In genomic region chr19:32877977-32878745, GRCh38 we compare ENCODE assay signal across 30 cellular contexts. TPM values are rescaled to one million over a fixed set of nuclear protein-coding genes. Genes with fewer than 3 reads are reported as not detected.
DNase-seq lines count a peak whose midpoint lies in the region; ATAC-seq, FAIRE-seq and TF ChIP-seq lines count a peak whose summit lies in the region.
"Had no signal": no experiment of that assay in that cellular context is flagged by ENCODE, and none has a peak within 500 bp of the region (broad histone marks: within the 10 kb centered on the region; RNA-seq: fewer than 3 reads in every experiment).

No MANE protein-coding gene starts in this region.

- no peak for TF ChIP-seq EP300 in HepG2 (IDR thresholded peaks at IDR 0.05; ENCODE audit: low read depth in 2 of 2, low read length in 2 of 2)
- no peak for TF ChIP-seq EP300 in HepG2 (CRISPR knock-in tag; IDR thresholded peaks at IDR 0.05; ENCODE audit: borderline replicate concordance)

- H3K27ac Mint-ChIP-seq in central memory CD8-positive, alpha-beta T cell (ENCODE audit: low read depth), result peak overlapping the region; percentile 35
- H3K27ac Mint-ChIP-seq in osteocyte (ENCODE audit: unreplicated experiment), result no peak overlapping the region
- H3K27ac Mint-ChIP-seq: CD8-positive, alpha-beta memory T cell; GM23338 had no signal

- no peaks in the 10 kb centered on the region for H3K9me3 ChIP-seq in HepG2 (ENCODE audit: low read length)
- H3K9me3 ChIP-seq in right lobe of liver, result no peaks in the 10 kb centered on the region
- H3K9me3 ChIP-seq: HAP-1, SK-N-SH had no signal

- no peak overlapping the region for H3K9ac ChIP-seq in HepG2 (ENCODE audit: insufficient read depth, low read depth, low read length)
- H3K9ac ChIP-seq: SK-N-SH had no signal

- H2AFZ ChIP-seq in HepG2 (ENCODE audit: low read length), result no peak overlapping the region
- H2AFZ ChIP-seq: GM23338 had no signal

- in situ Hi-C loops in HepG2 (cut with HindIII; ENCODE audit: extremely low pct_ligation_motif_present, low pct_unique_long_range_greater_than_20kb), result no loop called here

- FAIRE-seq in HepG2 (lab: Jason Lieb, UNC), result no peak
- FAIRE-seq in urothelium cell line (lab: Jason Lieb, UNC), result no peak
- FAIRE-seq: A204.1, GM19239, K562, RCC 7860 had no signal

- no peaks in the 10 kb centered on the region for H3K4me1 Mint-ChIP-seq in central memory CD8-positive, alpha-beta T cell
- H3K4me1 Mint-ChIP-seq in osteocyte (ENCODE audit: unreplicated experiment), result no peaks in the 10 kb centered on the region
- H3K4me1 Mint-ChIP-seq: CD8-positive, alpha-beta memory T cell had no signal

- H3K4me3 ChIP-seq in HepG2 (replicated peaks in 1 of 3; ENCODE audit: insufficient read depth in 1 of 3, low read depth in 2 of 3, low read length in 3 of 3) (no peak overlapping the region), right lobe of liver (no peak overlapping the region)
- H3K4me3 ChIP-seq: GM23338, HAP-1, K562 had no signal

- no peaks in the 10 kb centered on the region for H3K27me3 ChIP-seq in HepG2 (ENCODE audit: control insufficient read depth in 1 of 2, insufficient read depth in 2 of 2, low read length in 2 of 2)
- no peaks in the 10 kb centered on the region for H3K27me3 ChIP-seq in right lobe of liver

- WGBS in HepG2 (ENCODE audit: low lambda C conversion rate), result 92% methylated on average over 11 of the region's 14 CpGs
- WGBS in right lobe of liver (ENCODE audit: insufficient coverage, low coverage, low lambda C conversion rate, missing lambda C conversion rate), result 91% methylated on average over 10 of the region's 14 CpGs

- no peak for TF ChIP-seq RAD21 in HepG2 (CRISPR knock-in tag; IDR thresholded peaks at IDR 0.05)

- no peaks in the 10 kb centered on the region for H3K9me3 Mint-ChIP-seq in central memory CD8-positive, alpha-beta T cell
- H3K9me3 Mint-ChIP-seq in osteocyte (ENCODE audit: unreplicated experiment), result no peaks in the 10 kb centered on the region
- H3K9me3 Mint-ChIP-seq: CD8-positive, alpha-beta memory T cell; GM23338 had no signal

- no peaks in the 10 kb centered on the region for H3K36me3 ChIP-seq in HepG2 (replicated peaks in 1 of 2; ENCODE audit: control insufficient read depth in 1 of 2, insufficient read depth in 2 of 2, low read length in 2 of 2)
- no peaks in the 10 kb centered on the region for H3K36me3 ChIP-seq in right lobe of liver
- H3K36me3 ChIP-seq: HAP-1 had no signal

- TF ChIP-seq POLR2A in HepG2 (IDR thresholded peaks at IDR 0.05; ENCODE audit: insufficient read depth in 1 of 2, low read depth in 2 of 2, low read length in 2 of 2) (no peak), right lobe of liver (IDR thresholded peaks at IDR 0.05) (no peak)

- no peaks in the 10 kb centered on the region for H3K27me3 Mint-ChIP-seq in central memory CD8-positive, alpha-beta T cell
- no peaks in the 10 kb centered on the region for H3K27me3 Mint-ChIP-seq in osteocyte (ENCODE audit: unreplicated experiment)

- DNase-seq in HepG2 (ENCODE audit: low spot score) (no peak), right lobe of liver (no peak), osteocyte (ENCODE audit: extremely low spot score, unreplicated experiment) (peak; percentile 72), ureter (ENCODE audit: low spot score) (peak; percentile 19), NCI-H146 (lab: John Stamatoyannopoulos, UW) (no peak), urothelium cell line (ENCODE audit: low spot score) (no peak), H4 (ENCODE audit: low spot score) (no peak)
- DNase-seq in central memory CD8-positive, alpha-beta T cell (ENCODE audit: low spot score in 2 of 2), result no peak
- DNase-seq: Calu3; CD8-positive, alpha-beta memory T cell; DMS153; DND-41; Kasumi-1; NCI-H1105; NCI-H1436 treated with DMSO at 0.1 percent for 48 hours; NCI-H1930; NCI-H446; NCI-H524 treated with DMSO at 0.1 percent for 48 hours; NCI-H774; SK-N-SH; SW 1271 had no signal

- TF ChIP-seq CTCF in HepG2 (CRISPR knock-in tag; IDR thresholded peaks at IDR 0.05), result no peak
- TF ChIP-seq CTCF in right lobe of liver (IDR thresholded peaks at IDR 0.05), result no peak
- no peak for TF ChIP-seq CTCF in osteocyte (IDR thresholded peaks at IDR 0.05)

- no peak overlapping the region for H3K27ac ChIP-seq in HepG2 (ENCODE audit: extremely low read length, insufficient read depth, low read length)
- H3K27ac ChIP-seq in right lobe of liver, result no peak overlapping the region
- H3K27ac ChIP-seq: C4-2B, HL-60 had no signal

- POLR2A ChIA-PET in HepG2 (lab: Yijun Ruan, JAX), result no interaction called here

- intact Hi-C loops in HepG2 (cut with micrococcal nuclease; ENCODE audit: unreplicated experiment) (no loop called here), right lobe of liver (cut with DNase I) (no loop called here)

- H4K20me1 ChIP-seq in HepG2 (ENCODE audit: insufficient read depth, low read length), result no peaks in the 10 kb centered on the region

- H3K4me1 ChIP-seq in HepG2 (ENCODE audit: insufficient read depth, low read length), result no peaks in the 10 kb centered on the region
- peaks cover 0 to 3% (median 0%) of the 10 kb centered on the region in 4 donors for H3K4me1 ChIP-seq in right lobe of liver
- H3K4me1 ChIP-seq: HAP-1 had no signal

- BruUV-seq in HepG2 (replicated peaks; lab: Mats Ljungman, UMichigan), result no TSS peak

- H3K4me2 ChIP-seq in HepG2 (ENCODE audit: low read depth, low read length), result no peak overlapping the region
- H3K4me2 ChIP-seq: GM23338, SK-N-SH had no signal

- H3K79me2 ChIP-seq in HepG2 (ENCODE audit: insufficient read depth, low read length), result no peaks in the 10 kb centered on the region

- H3K4me3 Mint-ChIP-seq in central memory CD8-positive, alpha-beta T cell, result no peak overlapping the region
- H3K4me3 Mint-ChIP-seq in osteocyte (ENCODE audit: unreplicated experiment), result no peak overlapping the region
- H3K4me3 Mint-ChIP-seq: CD8-positive, alpha-beta memory T cell; GM23338 had no signal

- CTCF ChIA-PET in HepG2 (lab: Yijun Ruan, JAX; ENCODE audit: low intra/inter-chr PET ratio, low total read pairs), result no interaction called here

- ATAC-seq in HepG2 (no peak), right lobe of liver (no peak)
- ATAC-seq in central memory CD8-positive, alpha-beta T cell (replicated peaks; ENCODE audit: extremely low read depth, poor library complexity, severe bottlenecking), result no peak
- ATAC-seq: GM23338, K562 had no signal

- peaks cover 2% of the 10 kb centered on the region for H3K36me3 Mint-ChIP-seq in central memory CD8-positive, alpha-beta T cell (ENCODE audit: insufficient read depth)
- H3K36me3 Mint-ChIP-seq in osteocyte (ENCODE audit: unreplicated experiment), result peaks cover 11% of the 10 kb centered on the region

TF ChIP-seq in HepG2, 621 proteins besides CTCF, POLR2A, EP300 and RAD21 (continues in another document):
- no peak for TF ChIP-seq NFE2 (CRISPR knock-in tag; IDR thresholded peaks at IDR 0.05)
- no peak for TF ChIP-seq ZIK1 (CRISPR knock-in tag; IDR thresholded peaks at IDR 0.05; ENCODE audit: borderline replicate concordance, low read depth)
- no peak for TF ChIP-seq ZNF354B (CRISPR knock-in tag; IDR thresholded peaks at IDR 0.05)
- no peak for TF ChIP-seq RFX1 (IDR thresholded peaks at IDR 0.05)
- no peak for TF ChIP-seq ZNF280D (CRISPR knock-in tag; IDR thresholded peaks at IDR 0.05)
- TF ChIP-seq ZNF616 (CRISPR knock-in tag; IDR thresholded peaks at IDR 0.05; ENCODE audit: low read depth), result no peak

RNA-seq across cellular contexts. Expression of gene SLC7A9, which starts 8.6 kb away (rescaled TPM):
- total RNA-seq in HepG2 (2016; rRNA removed; fragmentation: Illumina TruSeq; extraction: Trizol) (3.2 and 4.7 TPM in 2 replicates), right lobe of liver (10 to 100 TPM; 10.4 to 15.5 (median 13.5) TPM), osteocyte (0.37 and 0.78 TPM in 2 replicates), ureter (0.70 TPM)
- total RNA-seq in HepG2 (2016; cell fraction: cytosol; rRNA removed; fragmentation: Illumina TruSeq; extraction: Trizol; ENCODE audit: low read depth), result 3.1 and 3.7 TPM in 2 replicates
- total RNA-seq in HepG2 (2016; cell fraction: insoluble cytoplasmic fraction; rRNA removed; fragmentation: Illumina TruSeq; extraction: Trizol), result 3.2 and 5.3 TPM in 2 replicates
- 3.7 and 4.3 TPM in 2 replicates for total RNA-seq in HepG2 (2016; cell fraction: membrane; rRNA removed; fragmentation: Illumina TruSeq; extraction: Trizol)
- total RNA-seq in HepG2 (2016; cell fraction: nucleus; rRNA removed; fragmentation: Illumina TruSeq; extraction: Trizol), result 5.8 and 6.1 TPM in 2 replicates
- polyA plus RNA-seq in HepG2 (2011; rRNA removed), result 8.3 and 8.8 TPM in 2 replicates
- 6.3 and 6.8 TPM in 2 replicates for polyA plus RNA-seq in HepG2 (2011; cell fraction: cytosol; rRNA removed)
- polyA plus RNA-seq in HepG2 (2011; cell fraction: nucleus; rRNA removed), result 13.7 and 17.8 TPM in 2 replicates
- 2.7 and 5.6 TPM in 2 replicates for polyA plus RNA-seq in HepG2 (2012)
- 2.4 and 3.1 TPM in 2 replicates for polyA plus RNA-seq in HepG2 (2016; cell fraction: cytosol; fragmentation: Illumina TruSeq; extraction: Trizol; ENCODE audit: low read depth)
- polyA plus RNA-seq in HepG2 (2016; cell fraction: insoluble cytoplasmic fraction; fragmentation: Illumina TruSeq; extraction: Trizol; ENCODE audit: low read depth), result 3.4 and 3.9 TPM in 2 replicates
- polyA plus RNA-seq in HepG2 (2016; cell fraction: membrane; fragmentation: Illumina TruSeq; extraction: Trizol; ENCODE audit: low read depth), result 3.1 and 3.4 TPM in 2 replicates
- polyA plus RNA-seq in HepG2 (2016; cell fraction: nucleus; fragmentation: Illumina TruSeq; extraction: Trizol; ENCODE audit: insufficient read depth, low read depth), result 7.4 and 7.6 TPM in 2 replicates
- 0.12 and 15.3 TPM in 2 replicates for polyA minus RNA-seq in HepG2 (2011; rRNA and poly(A)+ RNA removed; ENCODE audit: low replicate concordance)
- polyA minus RNA-seq in HepG2 (2011; cell fraction: cytosol; rRNA and poly(A)+ RNA removed), result 2.7 and 2.9 TPM in 2 replicates
- polyA minus RNA-seq in HepG2 (2011; cell fraction: nucleus; rRNA and poly(A)+ RNA removed), result 5.5 and 6.8 TPM in 2 replicates
- total RNA-seq in H4 (2014; rRNA removed; shearing (Covaris generic)), result not detected in 2 replicates
- total RNA-seq: GM23338, K562, M059J had no signal
- polyA plus RNA-seq: CD8-positive, alpha-beta memory T cell; K562; SK-N-SH had no signal

Comparison
In these comparisons a context has a peak if more than half of its experiments do, and no peak if none do; other contexts are left out.
1. DNase-seq: peak in osteocyte (single experiment) and ureter (single experiment); none in HepG2 (single experiment), right lobe of liver (0 of 3), central memory CD8-positive, alpha-beta T cell (0 of 2), NCI-H146 (single experiment), urothelium cell line (single experiment) and H4 (single experiment).